In genomic region chr10:122301055-122301810, GRCh38 we compare ENCODE assay signal across 13 cellular contexts. TPM values are rescaled to one million over a fixed set of nuclear protein-coding genes. Genes with fewer than 3 reads are reported as not detected.
DNase-seq lines count a peak whose midpoint lies in the region; ATAC-seq and TF ChIP-seq lines count a peak whose summit lies in the region.
"Had no signal": no experiment of that assay in that cellular context is flagged by ENCODE, and none has a peak within 500 bp of the region (broad histone marks: within the 10 kb centered on the region; RNA-seq: fewer than 3 reads in every experiment).

No MANE protein-coding gene starts in this region.

- H3K27me3 ChIP-seq in IMR-90 (ENCODE audit: control insufficient read depth, insufficient read depth, low read length) (peaks cover 8% of the 10 kb centered on the region; the same call in 1 of the 2 replicates), lung (ENCODE audit: control insufficient read depth, insufficient read depth) (no peaks in the 10 kb centered on the region)

- H3K36me3 Mint-ChIP-seq in activated CD4-positive, alpha-beta T cell treated with anti-CD3 and anti-CD28 coated beads, Interleukin-2, amount 10 ng/mL, durations not matched to agents 24 days and 14 days (ENCODE audit: low read depth): no peaks in the 10 kb centered on the region
- H3K36me3 Mint-ChIP-seq: CD8-positive, alpha-beta T cell had no signal

- no TSS peak for BruUV-seq in IMR-90 (replicated peaks; lab: Mats Ljungman, UMichigan)

- no peak for TF ChIP-seq POLR2A in IMR-90 (IDR thresholded peaks at IDR 0.05; ENCODE audit: low read depth, low read length)

- no peak overlapping the region for H2BK20ac ChIP-seq in IMR-90 (ENCODE audit: low read depth, low read length)

- peaks cover 5% of the 10 kb centered on the region for H3K4me1 ChIP-seq in IMR-90 (ENCODE audit: control insufficient read depth, insufficient read depth, low read length)
- no peaks in the 10 kb centered on the region for H3K4me1 ChIP-seq in lung (ENCODE audit: control insufficient read depth in 2 of 2, insufficient read depth in 2 of 2, low read length in 2 of 2)

- H3K4me1 Mint-ChIP-seq in activated CD4-positive, alpha-beta T cell treated with anti-CD3 and anti-CD28 coated beads, Interleukin-2, amount 10 ng/mL, durations not matched to agents 24 days and 14 days: no peaks in the 10 kb centered on the region
- H3K4me1 Mint-ChIP-seq: activated naive CD8-positive, alpha-beta T cell treated with anti-CD3 and anti-CD28 coated beads, Interleukin-2, amount 10 ng/mL, durations not matched to agents 7 days and 5 days had no signal

- H3K36me3 ChIP-seq in IMR-90 (ENCODE audit: control insufficient read depth, insufficient read depth, low read length): no peaks in the 10 kb centered on the region
- H3K36me3 ChIP-seq in lung (ENCODE audit: control insufficient read depth in 2 of 2, insufficient read depth in 2 of 2, low read length in 2 of 2): no peaks in the 10 kb centered on the region

- no peak overlapping the region for H2BK120ac ChIP-seq in IMR-90 (ENCODE audit: low read depth, low read length)

- TF ChIP-seq RAD21 in IMR-90 (IDR thresholded peaks at IDR 0.05; ENCODE audit: low read length): no peak

- no peak overlapping the region for H4K5ac ChIP-seq in IMR-90 (ENCODE audit: low read depth, low read length)

- WGBS in IMR-90 (ENCODE audit: extremely low coverage in 2 of 2, insufficient read length in 1 of 2), 2 experiments: 8% methylated on average over 2 of the region's 12 CpGs; no CpG with 5 or more reads in 1 of the 2 experiments
- 58 to 63% methylated on average over 12 of the region's 12 CpGs for WGBS in lung, 2 donors

- no peak overlapping the region for H3K9ac ChIP-seq in IMR-90 (ENCODE audit: low read depth, low read length)

- H3K9me3 ChIP-seq in IMR-90 (ENCODE audit: control insufficient read depth, insufficient read depth, low read length) (no peaks in the 10 kb centered on the region; the same call in 1 of the 2 replicates), lung (ENCODE audit: control insufficient read depth in 2 of 2, insufficient read depth in 1 of 2, low read length in 1 of 2) (no peaks in the 10 kb centered on the region)

- H3K4ac ChIP-seq in IMR-90 (ENCODE audit: low read depth, low read length): no peak overlapping the region

- H3K27me3 Mint-ChIP-seq in activated CD4-positive, alpha-beta T cell treated with anti-CD3 and anti-CD28 coated beads, Interleukin-2, amount 10 ng/mL, durations not matched to agents 24 days and 14 days: peaks cover 3% of the 10 kb centered on the region

- no peaks in the 10 kb centered on the region for H3K9me1 ChIP-seq in IMR-90 (ENCODE audit: insufficient read depth, low read length)

- H2BK15ac ChIP-seq in IMR-90 (ENCODE audit: low read depth, low read length): no peak overlapping the region

- peaks cover 8% of the 10 kb centered on the region for H3K9me3 Mint-ChIP-seq in activated CD4-positive, alpha-beta T cell treated with anti-CD3 and anti-CD28 coated beads, Interleukin-2, amount 10 ng/mL, durations not matched to agents 24 days and 14 days

- POLR2A ChIA-PET in IMR-90 (lab: Charles Lee; ENCODE audit: unreplicated experiment): no interaction called here

- H2AK9ac ChIP-seq in IMR-90 (replicated peaks; ENCODE audit: low read depth, low read length, poor library complexity): no peak overlapping the region

- H3K4me2 ChIP-seq in IMR-90 (ENCODE audit: low read depth, low read length): no peak overlapping the region

- no peak for TF ChIP-seq CTCF in IMR-90 (conservative IDR thresholded peaks at IDR 0.05; ENCODE audit: low read depth, low read length)
- no peak for TF ChIP-seq CTCF in lung (IDR thresholded peaks at IDR 0.05; ENCODE audit: control extremely low read depth, extremely low read depth)
- no peak for TF ChIP-seq CTCF in foreskin fibroblast (IDR thresholded peaks at IDR 0.05; ENCODE audit: low read depth, low read length)

- H2BK5ac ChIP-seq in IMR-90 (ENCODE audit: low read depth, low read length, poor library complexity, severe bottlenecking): no peak overlapping the region

- in situ Hi-C loops in IMR-90 (cut with MboI; ENCODE audit: low sequenced_read_pairs): no loop called here

- no peak overlapping the region for H3K18ac ChIP-seq in IMR-90 (ENCODE audit: low read depth, low read length)

- peak; percentile 71 for DNase-seq in AG08395 (ENCODE audit: low spot score)
- DNase-seq in IMR-90: peak; percentile 38
- peak in 1 of 61 donors; percentile 10 for DNase-seq in caudate nucleus (lab: John Stamatoyannopoulos, UW)
- peak; percentile 27 for DNase-seq in lung (ENCODE audit: low spot score)
- DNase-seq in AML-193 (lab: John Stamatoyannopoulos, UW): no peak
- no peak for DNase-seq in foreskin fibroblast
- DNase-seq in activated CD4-positive, alpha-beta T cell treated with anti-CD3 and anti-CD28 coated beads, Interleukin-2, amount 50 U/mL, for 1 hour: no peak
- no peak for DNase-seq in activated CD4-positive, alpha-beta T cell treated with anti-CD3 and anti-CD28 coated beads, Interleukin-2, amount 10 ng/mL, durations not matched to agents 24 days and 14 days
- DNase-seq: activated naive CD8-positive, alpha-beta T cell treated with anti-CD3 and anti-CD28 coated beads, Interleukin-2, amount 10 ng/mL, durations not matched to agents 7 days and 5 days; CD8-positive, alpha-beta T cell; Kasumi-1 had no signal

- no peaks in the 10 kb centered on the region for H3K79me1 ChIP-seq in IMR-90 (ENCODE audit: low read depth in 1 of 2, low read length in 2 of 2)

- no peak overlapping the region for H3K14ac ChIP-seq in IMR-90 (replicated peaks; ENCODE audit: low read depth, low read length)

- ATAC-seq in IMR-90 (ENCODE audit: low read depth) (peak; percentile 27), lung (ENCODE audit: insufficient read depth, low FRiP score) (no peak)
- ATAC-seq: CD8-positive, alpha-beta T cell had no signal

- no peak overlapping the region for H3K27ac ChIP-seq in IMR-90 (ENCODE audit: insufficient read depth, low read length)
- H3K27ac ChIP-seq in caudate nucleus (ENCODE audit: low read depth, low read length): peak overlapping the region; percentile 80
- no peak overlapping the region for H3K27ac ChIP-seq in lung (ENCODE audit: low read depth in 1 of 2, low read length in 1 of 2)
- H3K27ac ChIP-seq: VCaP had no signal

- H3K4me3 Mint-ChIP-seq in activated CD4-positive, alpha-beta T cell treated with anti-CD3 and anti-CD28 coated beads, Interleukin-2, amount 10 ng/mL, durations not matched to agents 24 days and 14 days: no peak overlapping the region
- H3K4me3 Mint-ChIP-seq: activated naive CD8-positive, alpha-beta T cell treated with anti-CD3 and anti-CD28 coated beads, Interleukin-2, amount 10 ng/mL, durations not matched to agents 7 days and 5 days; CD8-positive, alpha-beta T cell had no signal

- no peak overlapping the region for H3K56ac ChIP-seq in IMR-90 (ENCODE audit: extremely low read depth, insufficient read depth, low read length)

- H3K4me3 ChIP-seq in IMR-90 (ENCODE audit: insufficient read depth, low read depth, low read length) (no peak overlapping the region), lung (no peak overlapping the region), foreskin fibroblast (ENCODE audit: low read depth in 1 of 2, low read length in 2 of 2) (no peak overlapping the region)

- H2AFZ ChIP-seq in IMR-90 (replicated peaks; ENCODE audit: low read length, poor library complexity): no peak overlapping the region

- no peak overlapping the region for H3K27ac Mint-ChIP-seq in activated CD4-positive, alpha-beta T cell treated with anti-CD3 and anti-CD28 coated beads, Interleukin-2, amount 10 ng/mL, durations not matched to agents 24 days and 14 days
- H3K27ac Mint-ChIP-seq: activated naive CD8-positive, alpha-beta T cell treated with anti-CD3 and anti-CD28 coated beads, Interleukin-2, amount 10 ng/mL, durations not matched to agents 7 days and 5 days; CD8-positive, alpha-beta T cell had no signal

- H4K20me1 ChIP-seq in IMR-90 (ENCODE audit: insufficient read depth, low read length): no peaks in the 10 kb centered on the region

- H4K8ac ChIP-seq in IMR-90 (ENCODE audit: low read depth in 2 of 2, low read length in 2 of 2): no peak overlapping the region

- no peak overlapping the region; the same call in 1 of the 2 replicates for H2AK5ac ChIP-seq in IMR-90 (ENCODE audit: low read depth, low read length)

- H3K23ac ChIP-seq in IMR-90 (ENCODE audit: low read depth, low read length): no peak overlapping the region

- H4K91ac ChIP-seq in IMR-90 (ENCODE audit: insufficient read depth, low read depth, low read length): no peak overlapping the region

- CTCF ChIA-PET in IMR-90 (lab: Yijun Ruan, JAX): interaction anchor here (0.8 kb wide), 1 partner anchor 34 kb away, joined by 4 read pairs; no protein-coding TSS in a partner anchor

- intact Hi-C loops in IMR-90 (cut with micrococcal nuclease): loop anchor here (5.0 kb wide), 1 partner anchor 71 kb away; the partner anchor contains the start of gene PLEKHA1
- intact Hi-C loops in activated CD4-positive, alpha-beta T cell treated with anti-CD3 and anti-CD28 coated beads, Interleukin-2, amount 10 ng/mL, durations not matched to agents 24 days and 14 days (cut with micrococcal nuclease): no loop called here

- dilution Hi-C loops in IMR-90 (cut with HindIII; ENCODE audit: low sequenced_read_pairs, unreplicated experiment): no loop called here

TF ChIP-seq in IMR-90, 13 proteins besides CTCF, POLR2A, EP300 and RAD21 (continues in another document):
- TF ChIP-seq USF2 (IDR thresholded peaks at IDR 0.05; ENCODE audit: low read depth, low read length): no peak

RNA-seq across cellular contexts. Expression of gene BTBD16, which starts 30.1 kb away (rescaled TPM):
- total RNA-seq in IMR-90 (2012; rRNA removed): not detected in 2 replicates
- polyA plus RNA-seq in IMR-90 (2012; rRNA removed): not detected in 2 replicates
- polyA plus RNA-seq in IMR-90 (2012; cell fraction: cytosol; rRNA removed): not detected in 2 replicates
- 0.08 TPM in 1 of 2 replicates, not detected in the other for polyA plus RNA-seq in IMR-90 (2012; cell fraction: nucleus; rRNA removed; ENCODE audit: low replicate concordance)
- under 1 TPM in 1 of 2 donors, not detected in 1; 0.67 TPM for total RNA-seq in lung
- under 1 TPM; 0.03 to 0.73 TPM for polyA plus RNA-seq in lung
- not detected in 2 replicates for total RNA-seq in activated CD4-positive, alpha-beta T cell treated with anti-CD3 and anti-CD28 coated beads, Interleukin-2, amount 10 ng/mL, durations not matched to agents 24 days and 14 days
- total RNA-seq: activated naive CD8-positive, alpha-beta T cell treated with anti-CD3 and anti-CD28 coated beads, Interleukin-2, amount 10 ng/mL, durations not matched to agents 7 days and 5 days; CD8-positive, alpha-beta T cell had no signal
- polyA plus RNA-seq: neural cell had no signal

Comparison
In these comparisons a context has a peak if more than half of its experiments do, and no peak if none do; other contexts are left out.
1. DNase-seq: peak in AG08395 (single experiment), IMR-90 (single experiment) and lung (single experiment); none in AML-193 (0 of 2), foreskin fibroblast (0 of 2), activated CD4-positive, alpha-beta T cell treated with anti-CD3 and anti-CD28 coated beads, Interleukin-2, amount 50 U/mL, for 1 hour (single experiment) and activated CD4-positive, alpha-beta T cell treated with anti-CD3 and anti-CD28 coated beads, Interleukin-2, amount 10 ng/mL, durations not matched to agents 24 days and 14 days (single experiment).